Comparison of ENCODE assay signal across 7 cellular contexts in genomic region chr1:985126-985525, GRCh38. TPM values are rescaled to one million over a fixed set of nuclear protein-coding genes. Genes with fewer than 3 reads are reported as not detected.
"Had no signal": no experiment of that assay in that cellular context is flagged by ENCODE, and none has a peak within 500 bp of the region (broad histone marks: within the 10 kb centered on the region; RNA-seq: fewer than 3 reads in every experiment).

No MANE protein-coding gene starts in this region.

- H3K4me3 ChIP-seq: GM23338 had no signal

- H2AFZ ChIP-seq: GM23338 had no signal

- DNase-seq: H9, HCEC 1CT had no signal

- H3K4me2 ChIP-seq: GM23338 had no signal

- FAIRE-seq: H1, H54, HTR-8/SVneo had no signal

RNA-seq across cellular contexts. Expression of gene PERM1, which starts 3.2 kb away (rescaled TPM):
- total RNA-seq: GM23338, H1, H9 had no signal
- polyA plus RNA-seq: H1, IgD-negative memory B cell had no signal

RNA-seq across cellular contexts. Expression of gene HES4, which starts 14.8 kb away (rescaled TPM):
- polyA plus RNA-seq: IgD-negative memory B cell had no signal
